1 cellular context compared by ENCODE assay signal in the genomic region with DNA sequence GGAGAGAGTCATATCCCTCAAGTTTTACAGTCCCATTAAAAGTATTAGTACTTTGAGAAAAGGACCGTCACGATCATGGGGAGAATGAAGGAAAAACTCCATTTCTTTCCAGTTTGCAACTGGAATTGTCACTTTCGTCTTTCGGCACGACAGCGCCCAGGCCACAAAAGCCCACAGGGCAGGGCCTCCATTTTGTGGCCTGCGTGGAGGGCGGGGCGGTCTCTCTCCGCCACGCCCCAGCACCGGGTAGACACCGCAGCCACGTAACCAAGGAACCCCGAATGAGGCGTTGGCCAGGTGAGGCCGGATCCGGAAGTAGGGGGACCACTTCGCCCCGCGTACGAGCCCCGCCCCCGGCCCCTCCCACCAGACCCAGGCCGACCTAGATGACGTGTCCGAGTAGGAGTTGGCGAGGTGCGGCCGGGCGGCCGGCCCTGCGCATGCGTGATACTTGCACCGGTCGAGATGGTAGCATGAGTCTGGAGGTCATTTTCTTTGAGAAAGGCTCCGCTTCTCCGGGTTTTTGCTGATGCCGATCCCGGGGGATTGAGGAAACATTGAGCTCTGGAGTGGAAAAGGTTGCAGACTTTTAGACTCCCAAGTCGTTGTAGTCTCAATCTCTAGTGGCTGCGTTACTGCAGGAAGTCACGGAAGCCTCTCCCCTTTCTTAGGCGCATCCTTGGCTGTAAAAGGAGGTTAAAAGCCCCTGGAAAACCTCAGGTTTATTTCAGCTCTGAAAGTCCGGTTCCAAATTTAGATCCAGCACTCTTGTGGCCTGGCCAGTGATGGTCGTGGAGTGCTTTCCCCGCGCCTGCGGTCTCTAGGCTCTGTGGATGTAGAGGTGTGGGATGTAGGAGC.
TF ChIP-seq lines count a peak whose summit lies in the region.

No MANE protein-coding gene starts in this region.

TF ChIP-seq in K562, 482 proteins besides CTCF, POLR2A, EP300 and RAD21 (continued from another document):
- TF ChIP-seq CREM (IDR thresholded peaks at IDR 0.05; ENCODE audit: low read depth): peak; percentile 92
- TF ChIP-seq NR2C2 (CRISPR knock-in tag; IDR thresholded peaks at IDR 0.05): peak; percentile 37; the same call in 1 of the 2 replicates
- peak; percentile 80 for TF ChIP-seq NR2C2 (tag; IDR thresholded peaks at IDR 0.05)
- TF ChIP-seq ZNF551 (CRISPR knock-in tag; IDR thresholded peaks at IDR 0.05): no peak
- TF ChIP-seq TGIF2 (CRISPR knock-in tag; IDR thresholded peaks at IDR 0.05): no peak
- TF ChIP-seq, protein P1, sequence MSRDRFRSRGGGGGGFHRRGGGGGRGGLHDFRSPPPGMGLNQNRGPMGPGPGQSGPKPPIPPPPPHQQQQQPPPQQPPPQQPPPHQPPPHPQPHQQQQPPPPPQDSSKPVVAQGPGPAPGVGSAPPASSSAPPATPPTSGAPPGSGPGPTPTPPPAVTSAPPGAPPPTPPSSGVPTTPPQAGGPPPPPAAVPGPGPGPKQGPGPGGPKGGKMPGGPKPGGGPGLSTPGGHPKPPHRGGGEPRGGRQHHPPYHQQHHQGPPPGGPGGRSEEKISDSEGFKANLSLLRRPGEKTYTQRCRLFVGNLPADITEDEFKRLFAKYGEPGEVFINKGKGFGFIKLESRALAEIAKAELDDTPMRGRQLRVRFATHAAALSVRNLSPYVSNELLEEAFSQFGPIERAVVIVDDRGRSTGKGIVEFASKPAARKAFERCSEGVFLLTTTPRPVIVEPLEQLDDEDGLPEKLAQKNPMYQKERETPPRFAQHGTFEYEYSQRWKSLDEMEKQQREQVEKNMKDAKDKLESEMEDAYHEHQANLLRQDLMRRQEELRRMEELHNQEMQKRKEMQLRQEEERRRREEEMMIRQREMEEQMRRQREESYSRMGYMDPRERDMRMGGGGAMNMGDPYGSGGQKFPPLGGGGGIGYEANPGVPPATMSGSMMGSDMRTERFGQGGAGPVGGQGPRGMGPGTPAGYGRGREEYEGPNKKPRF (IDR thresholded peaks at IDR 0.05; ENCODE audit: low read depth, low read length): no peak
- TF ChIP-seq, protein P2, sequence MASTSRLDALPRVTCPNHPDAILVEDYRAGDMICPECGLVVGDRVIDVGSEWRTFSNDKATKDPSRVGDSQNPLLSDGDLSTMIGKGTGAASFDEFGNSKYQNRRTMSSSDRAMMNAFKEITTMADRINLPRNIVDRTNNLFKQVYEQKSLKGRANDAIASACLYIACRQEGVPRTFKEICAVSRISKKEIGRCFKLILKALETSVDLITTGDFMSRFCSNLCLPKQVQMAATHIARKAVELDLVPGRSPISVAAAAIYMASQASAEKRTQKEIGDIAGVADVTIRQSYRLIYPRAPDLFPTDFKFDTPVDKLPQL (IDR thresholded peaks at IDR 0.05; ENCODE audit: extremely low read depth, insufficient read length): no peak
- TF ChIP-seq, protein P3, sequence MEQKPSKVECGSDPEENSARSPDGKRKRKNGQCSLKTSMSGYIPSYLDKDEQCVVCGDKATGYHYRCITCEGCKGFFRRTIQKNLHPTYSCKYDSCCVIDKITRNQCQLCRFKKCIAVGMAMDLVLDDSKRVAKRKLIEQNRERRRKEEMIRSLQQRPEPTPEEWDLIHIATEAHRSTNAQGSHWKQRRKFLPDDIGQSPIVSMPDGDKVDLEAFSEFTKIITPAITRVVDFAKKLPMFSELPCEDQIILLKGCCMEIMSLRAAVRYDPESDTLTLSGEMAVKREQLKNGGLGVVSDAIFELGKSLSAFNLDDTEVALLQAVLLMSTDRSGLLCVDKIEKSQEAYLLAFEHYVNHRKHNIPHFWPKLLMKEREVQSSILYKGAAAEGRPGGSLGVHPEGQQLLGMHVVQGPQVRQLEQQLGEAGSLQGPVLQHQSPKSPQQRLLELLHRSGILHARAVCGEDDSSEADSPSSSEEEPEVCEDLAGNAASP (IDR thresholded peaks at IDR 0.05): no peak
- peak; percentile 76 for TF ChIP-seq POLR2G (IDR thresholded peaks at IDR 0.05; ENCODE audit: low read depth, low read length)
- TF ChIP-seq, protein P4, sequence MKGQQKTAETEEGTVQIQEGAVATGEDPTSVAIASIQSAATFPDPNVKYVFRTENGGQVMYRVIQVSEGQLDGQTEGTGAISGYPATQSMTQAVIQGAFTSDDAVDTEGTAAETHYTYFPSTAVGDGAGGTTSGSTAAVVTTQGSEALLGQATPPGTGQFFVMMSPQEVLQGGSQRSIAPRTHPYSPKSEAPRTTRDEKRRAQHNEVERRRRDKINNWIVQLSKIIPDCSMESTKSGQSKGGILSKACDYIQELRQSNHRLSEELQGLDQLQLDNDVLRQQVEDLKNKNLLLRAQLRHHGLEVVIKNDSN (CRISPR knock-in tag; IDR thresholded peaks at IDR 0.05): no peak
- TF ChIP-seq SAP30 (IDR thresholded peaks at IDR 0.05; ENCODE audit: borderline replicate concordance, insufficient read depth, low read depth, low read length, poor library complexity, severe bottlenecking): no peak
- no peak for TF ChIP-seq SIN3A (IDR thresholded peaks at IDR 0.05; ENCODE audit: borderline replicate concordance in 2 of 2, control insufficient read depth in 1 of 2, low read depth in 2 of 2, low read length in 2 of 2)
- TF ChIP-seq, protein P5, sequence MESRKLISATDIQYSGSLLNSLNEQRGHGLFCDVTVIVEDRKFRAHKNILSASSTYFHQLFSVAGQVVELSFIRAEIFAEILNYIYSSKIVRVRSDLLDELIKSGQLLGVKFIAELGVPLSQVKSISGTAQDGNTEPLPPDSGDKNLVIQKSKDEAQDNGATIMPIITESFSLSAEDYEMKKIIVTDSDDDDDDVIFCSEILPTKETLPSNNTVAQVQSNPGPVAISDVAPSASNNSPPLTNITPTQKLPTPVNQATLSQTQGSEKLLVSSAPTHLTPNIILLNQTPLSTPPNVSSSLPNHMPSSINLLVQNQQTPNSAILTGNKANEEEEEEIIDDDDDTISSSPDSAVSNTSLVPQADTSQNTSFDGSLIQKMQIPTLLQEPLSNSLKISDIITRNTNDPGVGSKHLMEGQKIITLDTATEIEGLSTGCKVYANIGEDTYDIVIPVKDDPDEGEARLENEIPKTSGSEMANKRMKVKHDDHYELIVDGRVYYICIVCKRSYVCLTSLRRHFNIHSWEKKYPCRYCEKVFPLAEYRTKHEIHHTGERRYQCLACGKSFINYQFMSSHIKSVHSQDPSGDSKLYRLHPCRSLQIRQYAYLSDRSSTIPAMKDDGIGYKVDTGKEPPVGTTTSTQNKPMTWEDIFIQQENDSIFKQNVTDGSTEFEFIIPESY (CRISPR knock-in tag; IDR thresholded peaks at IDR 0.05): peak; percentile 56; the same call in 1 of the 2 replicates
- TF ChIP-seq RFX1 (IDR thresholded peaks at IDR 0.05): peak; percentile 77
- peak; percentile 90 for TF ChIP-seq EP400 (IDR thresholded peaks at IDR 0.05)
- TF ChIP-seq, protein P6, sequence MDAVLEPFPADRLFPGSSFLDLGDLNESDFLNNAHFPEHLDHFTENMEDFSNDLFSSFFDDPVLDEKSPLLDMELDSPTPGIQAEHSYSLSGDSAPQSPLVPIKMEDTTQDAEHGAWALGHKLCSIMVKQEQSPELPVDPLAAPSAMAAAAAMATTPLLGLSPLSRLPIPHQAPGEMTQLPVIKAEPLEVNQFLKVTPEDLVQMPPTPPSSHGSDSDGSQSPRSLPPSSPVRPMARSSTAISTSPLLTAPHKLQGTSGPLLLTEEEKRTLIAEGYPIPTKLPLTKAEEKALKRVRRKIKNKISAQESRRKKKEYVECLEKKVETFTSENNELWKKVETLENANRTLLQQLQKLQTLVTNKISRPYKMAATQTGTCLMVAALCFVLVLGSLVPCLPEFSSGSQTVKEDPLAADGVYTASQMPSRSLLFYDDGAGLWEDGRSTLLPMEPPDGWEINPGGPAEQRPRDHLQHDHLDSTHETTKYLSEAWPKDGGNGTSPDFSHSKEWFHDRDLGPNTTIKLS (IDR thresholded peaks at IDR 0.05; ENCODE audit: borderline replicate concordance, low read depth): peak; percentile 99
- peak; percentile 87 for TF ChIP-seq ZEB2 (IDR thresholded peaks at IDR 0.05)
- 0 out of 4 replicates have a peak, but pooled peaks of 1 of the 2 experiments have one; percentile 43 for TF ChIP-seq FOXK2 (conservative IDR thresholded peaks at IDR 0.05 in 1 of 2, IDR thresholded peaks at IDR 0.05 in 1 of 2; ENCODE audit: low read depth in 2 of 2)
- TF ChIP-seq CHCHD3 (CRISPR knock-in tag; IDR thresholded peaks at IDR 0.05): no peak
- TF ChIP-seq HDGF (IDR thresholded peaks at IDR 0.05): no peak
- TF ChIP-seq RB1 (IDR thresholded peaks at IDR 0.05; ENCODE audit: low read depth): no peak
- TF ChIP-seq, protein P7, sequence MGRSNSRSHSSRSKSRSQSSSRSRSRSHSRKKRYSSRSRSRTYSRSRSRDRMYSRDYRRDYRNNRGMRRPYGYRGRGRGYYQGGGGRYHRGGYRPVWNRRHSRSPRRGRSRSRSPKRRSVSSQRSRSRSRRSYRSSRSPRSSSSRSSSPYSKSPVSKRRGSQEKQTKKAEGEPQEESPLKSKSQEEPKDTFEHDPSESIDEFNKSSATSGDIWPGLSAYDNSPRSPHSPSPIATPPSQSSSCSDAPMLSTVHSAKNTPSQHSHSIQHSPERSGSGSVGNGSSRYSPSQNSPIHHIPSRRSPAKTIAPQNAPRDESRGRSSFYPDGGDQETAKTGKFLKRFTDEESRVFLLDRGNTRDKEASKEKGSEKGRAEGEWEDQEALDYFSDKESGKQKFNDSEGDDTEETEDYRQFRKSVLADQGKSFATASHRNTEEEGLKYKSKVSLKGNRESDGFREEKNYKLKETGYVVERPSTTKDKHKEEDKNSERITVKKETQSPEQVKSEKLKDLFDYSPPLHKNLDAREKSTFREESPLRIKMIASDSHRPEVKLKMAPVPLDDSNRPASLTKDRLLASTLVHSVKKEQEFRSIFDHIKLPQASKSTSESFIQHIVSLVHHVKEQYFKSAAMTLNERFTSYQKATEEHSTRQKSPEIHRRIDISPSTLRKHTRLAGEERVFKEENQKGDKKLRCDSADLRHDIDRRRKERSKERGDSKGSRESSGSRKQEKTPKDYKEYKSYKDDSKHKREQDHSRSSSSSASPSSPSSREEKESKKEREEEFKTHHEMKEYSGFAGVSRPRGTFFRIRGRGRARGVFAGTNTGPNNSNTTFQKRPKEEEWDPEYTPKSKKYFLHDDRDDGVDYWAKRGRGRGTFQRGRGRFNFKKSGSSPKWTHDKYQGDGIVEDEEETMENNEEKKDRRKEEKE (IDR thresholded peaks at IDR 0.05; ENCODE audit: borderline replicate concordance in 1 of 2, control insufficient read depth in 1 of 2, low read depth in 2 of 2, low read length in 1 of 2): peak in 1 of 2 experiments; percentile 78; a peak in 1 of 4 replicates
- TF ChIP-seq ELF2 (CRISPR knock-in tag; IDR thresholded peaks at IDR 0.05): no peak
- peak; percentile 41 for TF ChIP-seq POLR2B (IDR thresholded peaks at IDR 0.05; ENCODE audit: low read depth, partially characterized antibody)
- TF ChIP-seq HDAC1 (IDR thresholded peaks at IDR 0.05): no peak
